Comparison of ENCODE assay signal across 14 cellular contexts in the genomic region with DNA sequence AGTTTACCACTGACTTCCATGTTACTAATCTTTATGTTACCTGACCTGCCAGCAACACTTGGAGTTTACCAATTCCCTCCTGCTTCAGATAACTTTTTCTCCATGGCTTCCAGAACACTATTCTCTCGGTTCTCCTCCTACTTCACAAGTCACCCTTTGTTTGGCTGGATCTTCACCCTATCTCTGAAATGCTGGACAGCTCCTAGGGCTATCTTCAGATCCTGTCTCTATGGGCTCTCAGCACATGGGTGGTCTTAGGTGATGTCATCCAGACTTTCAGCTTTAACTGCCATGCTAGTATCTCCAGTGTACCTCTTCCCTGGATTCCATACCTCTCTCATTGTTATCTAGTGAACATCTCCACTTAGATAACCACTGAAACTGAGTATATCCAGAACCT.
"Had no signal": no experiment of that assay in that cellular context is flagged by ENCODE, and none has a peak within 500 bp of the region (broad histone marks: within the 10 kb centered on the region; RNA-seq: fewer than 3 reads in every experiment).

No MANE protein-coding gene starts in this region.

- H3K4me1 ChIP-seq: thyroid gland had no signal

- H3K9me3 ChIP-seq: mucosa of descending colon, ovary, thyroid gland had no signal

- H3K27ac ChIP-seq: coronary artery, hepatocyte, ovary, thyroid gland had no signal

- DNase-seq: effector CD8-positive, alpha-beta T cell; foreskin melanocyte; left colon; mammary epithelial cell; mucosa of descending colon; natural killer cell; ovary; right cardiac atrium; stimulated activated CD4-positive, alpha-beta T cell treated with anti-CD3 and anti-CD28 coated beads, Interleukin-2, amount 100 ng/mL, for 48 hours; stimulated activated naive CD4-positive, alpha-beta T cell treated with Interleukin-2 at 50 U/mL for 16 hours; thyroid gland had no signal

- H3K4me2 ChIP-seq: hepatocyte, smooth muscle cell had no signal

- ATAC-seq: left colon, mucosa of descending colon had no signal

- H3K4me3 ChIP-seq: coronary artery, hepatocyte, mucosa of descending colon, ovary, smooth muscle cell, thyroid gland had no signal

- H3K79me2 ChIP-seq: hepatocyte had no signal

- H2AFZ ChIP-seq: hepatocyte had no signal

- H3K27me3 ChIP-seq: hepatocyte, ovary, thyroid gland had no signal

- H3K36me3 ChIP-seq: ovary had no signal
